In the genomic region with DNA sequence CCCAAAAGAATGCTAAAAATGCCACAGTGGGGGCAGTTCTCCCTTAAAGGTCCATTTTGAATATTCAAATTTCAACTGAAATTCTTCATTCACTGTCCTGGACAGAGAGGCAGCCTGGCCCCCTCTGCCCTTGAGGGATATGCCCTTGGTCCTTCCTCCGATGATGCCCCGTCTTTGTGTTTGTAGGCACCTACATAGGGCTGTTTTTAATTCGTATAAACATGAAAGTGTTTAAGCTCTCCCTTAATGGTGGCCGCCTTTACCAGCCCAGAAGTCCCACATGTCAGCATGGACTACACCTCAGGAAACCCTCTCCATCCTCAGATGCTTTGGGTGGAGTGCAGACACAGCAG, we compare ENCODE assay signal across 10 cellular contexts.
A peak's percentile ranks its signal among the peaks of the same experiment; 100 is the strongest.
DNase-seq lines count a peak whose midpoint lies in the region; ATAC-seq and TF ChIP-seq lines count a peak whose summit lies in the region.
"Had no signal": no experiment of that assay in that cellular context is flagged by ENCODE, and none has a peak within 500 bp of the region (broad histone marks: within the 10 kb centered on the region; RNA-seq: fewer than 3 reads in every experiment).

No MANE protein-coding gene starts in this region.

- H3K4me1 ChIP-seq in body of pancreas (peaks cover 60% of the 10 kb centered on the region), tibial nerve (peaks cover 0 to 26% (median 16%) of the 10 kb centered on the region in 4 donors)

- ATAC-seq in activated CD8-positive, alpha-beta memory T cell treated with anti-CD3 and anti-CD28 coated beads, Interleukin-2, amount 10 ng/mL, durations not matched to agents 7 days and 5 days = no peak
- ATAC-seq in body of pancreas = no peak

- H3K9me3 ChIP-seq in body of pancreas = no peaks in the 10 kb centered on the region
- H3K9me3 ChIP-seq in tibial nerve = no peaks in the 10 kb centered on the region

- CTCF ChIA-PET in activated CD8-positive, alpha-beta memory T cell treated with anti-CD3 and anti-CD28 coated beads, Interleukin-2, amount 10 ng/mL, durations not matched to agents 7 days and 5 days (lab: Charles Lee) = interaction anchor here (0.6 to 2.2 kb wide), 13 partner anchors 9 to 684 kb away, joined by 3 to 10 read pairs (median 4); no protein-coding TSS in a partner anchor

- peaks cover 6% of the 10 kb centered on the region for H3K4me1 Mint-ChIP-seq in activated CD8-positive, alpha-beta memory T cell treated with anti-CD3 and anti-CD28 coated beads, Interleukin-2, amount 10 ng/mL, durations not matched to agents 7 days and 5 days
- peaks cover 25% of the 10 kb centered on the region for H3K4me1 Mint-ChIP-seq in mesothelial cell of epicardium

- H3K4me3 Mint-ChIP-seq in activated CD8-positive, alpha-beta memory T cell treated with anti-CD3 and anti-CD28 coated beads, Interleukin-2, amount 10 ng/mL, durations not matched to agents 7 days and 5 days = no peak overlapping the region
- peak overlapping the region; percentile 8 for H3K4me3 Mint-ChIP-seq in mesothelial cell of epicardium
- H3K4me3 Mint-ChIP-seq: activated naive CD8-positive, alpha-beta T cell treated with anti-CD3 and anti-CD28 coated beads, Interleukin-2, amount 10 ng/mL, durations not matched to agents 7 days and 5 days had no signal

- H3K36me3 Mint-ChIP-seq in activated CD8-positive, alpha-beta memory T cell treated with anti-CD3 and anti-CD28 coated beads, Interleukin-2, amount 10 ng/mL, durations not matched to agents 7 days and 5 days = peaks cover 8% of the 10 kb centered on the region
- H3K36me3 Mint-ChIP-seq in mesothelial cell of epicardium = peaks cover 9% of the 10 kb centered on the region

- H3K4me3 ChIP-seq in body of pancreas = no peak overlapping the region
- no peak overlapping the region for H3K4me3 ChIP-seq in tibial nerve

- no peaks in the 10 kb centered on the region for H3K27me3 Mint-ChIP-seq in activated CD8-positive, alpha-beta memory T cell treated with anti-CD3 and anti-CD28 coated beads, Interleukin-2, amount 10 ng/mL, durations not matched to agents 7 days and 5 days
- H3K27me3 Mint-ChIP-seq in mesothelial cell of epicardium (ENCODE audit: low read depth) = no peaks in the 10 kb centered on the region
- H3K27me3 Mint-ChIP-seq: activated naive CD8-positive, alpha-beta T cell treated with anti-CD3 and anti-CD28 coated beads, Interleukin-2, amount 10 ng/mL, durations not matched to agents 7 days and 5 days had no signal

- intact Hi-C loops in body of pancreas (cut with DNase I) = loop anchor here (10.0 kb wide), 1 partner anchor 548 kb away; no protein-coding TSS in a partner anchor

- no peaks in the 10 kb centered on the region for H3K9me3 Mint-ChIP-seq in activated CD8-positive, alpha-beta memory T cell treated with anti-CD3 and anti-CD28 coated beads, Interleukin-2, amount 10 ng/mL, durations not matched to agents 7 days and 5 days (ENCODE audit: low read depth)
- H3K9me3 Mint-ChIP-seq in mesothelial cell of epicardium = no peaks in the 10 kb centered on the region
- H3K9me3 Mint-ChIP-seq: activated naive CD8-positive, alpha-beta T cell treated with anti-CD3 and anti-CD28 coated beads, Interleukin-2, amount 10 ng/mL, durations not matched to agents 7 days and 5 days had no signal

- no peak for TF ChIP-seq EP300 in tibial nerve (IDR thresholded peaks at IDR 0.05)

- TF ChIP-seq CTCF in body of pancreas (IDR thresholded peaks at IDR 0.05) (no peak), mesothelial cell of epicardium (IDR thresholded peaks at IDR 0.05; ENCODE audit: unreplicated experiment) (no peak), tibial nerve (IDR thresholded peaks at IDR 0.05) (no peak)

- no peak for DNase-seq in activated CD8-positive, alpha-beta memory T cell treated with anti-CD3 and anti-CD28 coated beads, Interleukin-2, amount 10 ng/mL, durations not matched to agents 7 days and 5 days
- DNase-seq in activated CD8-positive, alpha-beta memory T cell treated with anti-CD3 and anti-CD28 coated beads for 24 hours = no peak
- DNase-seq in body of pancreas (peak in 1 of 4 donors; percentile 5), mesothelial cell of epicardium (ENCODE audit: low spot score in 2 of 2, unreplicated experiment in 2 of 2) (no peak), tibial nerve (ENCODE audit: low spot score in 2 of 2) (no peak), 8988T (no peak), NCI-H2107 treated with DMSO at 0.1 percent for 48 hours (lab: John Stamatoyannopoulos, UW; ENCODE audit: unreplicated experiment) (no peak), SW 1271 (lab: John Stamatoyannopoulos, UW) (no peak)
- DNase-seq: activated CD4-positive, alpha-beta T cell treated with anti-CD3 and anti-CD28 coated beads for 1 hour; activated naive CD8-positive, alpha-beta T cell treated with anti-CD3 and anti-CD28 coated beads, Interleukin-2, amount 10 ng/mL, durations not matched to agents 7 days and 5 days had no signal

- TF ChIP-seq POLR2A in body of pancreas (IDR thresholded peaks at IDR 0.05) (no peak), tibial nerve (IDR thresholded peaks at IDR 0.05) (no peak)

- peak overlapping the region; percentile 64 for H3K27ac Mint-ChIP-seq in activated CD8-positive, alpha-beta memory T cell treated with anti-CD3 and anti-CD28 coated beads, Interleukin-2, amount 10 ng/mL, durations not matched to agents 7 days and 5 days
- peak overlapping the region; percentile 89 for H3K27ac Mint-ChIP-seq in mesothelial cell of epicardium

- H3K27ac ChIP-seq in body of pancreas (peak overlapping the region; percentile 73 to 93 (median 88)), tibial nerve (peak overlapping the region in 3 of 4 donors; percentile 20 to 70 (median 52))

- 45 to 50% methylated on average over 4 of the region's 4 CpGs for WGBS in body of pancreas, 2 donors
- WGBS in tibial nerve, 2 donors = 68 to 81% methylated on average over 4 of the region's 4 CpGs

- H3K27me3 ChIP-seq in body of pancreas = no peaks in the 10 kb centered on the region
- no peaks in the 10 kb centered on the region for H3K27me3 ChIP-seq in tibial nerve

- H3K36me3 ChIP-seq in body of pancreas (replicated peaks in 1 of 2; ENCODE audit: insufficient read depth in 1 of 2, low read depth in 2 of 2) (peaks cover 0 to 16% of the 10 kb centered on the region in 2 donors), tibial nerve (peaks cover 0 to 53% (median 12%) of the 10 kb centered on the region in 3 donors)
